In the genomic region with DNA sequence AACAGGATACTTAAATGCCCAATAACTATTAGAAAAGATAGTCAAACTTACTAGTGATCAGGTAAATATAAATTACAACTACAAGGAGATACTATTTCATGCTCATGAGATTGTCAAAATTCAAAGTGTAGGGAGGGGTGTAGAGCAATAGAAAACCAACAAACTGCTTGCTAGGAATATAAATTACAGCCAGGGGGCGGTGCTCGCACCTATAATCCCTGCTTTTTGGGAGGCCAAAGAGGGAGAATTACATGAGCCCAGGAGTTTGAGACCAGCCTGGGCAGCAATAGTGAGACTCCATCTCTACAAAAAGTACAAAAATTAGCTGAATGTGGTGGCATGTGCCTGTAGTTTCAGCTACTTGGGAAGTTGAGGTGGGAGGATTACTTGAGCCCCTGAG, we compare ENCODE assay signal across 10 cellular contexts.
DNase-seq lines count a peak whose midpoint lies in the region; ATAC-seq, FAIRE-seq and TF ChIP-seq lines count a peak whose summit lies in the region.
"Had no signal": no experiment of that assay in that cellular context is flagged by ENCODE, and none has a peak within 500 bp of the region (broad histone marks: within the 10 kb centered on the region; RNA-seq: fewer than 3 reads in every experiment).

No MANE protein-coding gene starts in this region.

- no peaks in the 10 kb centered on the region for H4K20me1 ChIP-seq in astrocyte (ENCODE audit: insufficient read depth, low read length)

- H2AFZ ChIP-seq in astrocyte (ENCODE audit: low read depth, low read length), result no peak overlapping the region

- H3K4me3 Mint-ChIP-seq in astrocyte (ENCODE audit: unreplicated experiment) (no peak overlapping the region), osteocyte (ENCODE audit: unreplicated experiment) (no peak overlapping the region)
- H3K4me3 Mint-ChIP-seq: dendritic cell treated with granulocyte-macrophage colony-stimulating factor and Interleukin-4, amounts not matched to agents 40 ng/mL and 50 ng/mL, for 4 days; IgD-negative memory B cell had no signal

- FAIRE-seq in astrocyte (lab: Jason Lieb, UNC), result no peak

- H3K79me2 ChIP-seq in astrocyte (ENCODE audit: insufficient read depth, low read length), result no peaks in the 10 kb centered on the region

- ATAC-seq in GM21717 (IDR thresholded peaks at IDR 0.05; ENCODE audit: unreplicated experiment), result no peak

- TF ChIP-seq POLR2A in stomach (IDR thresholded peaks at IDR 0.05) (no peak), vagina (IDR thresholded peaks at IDR 0.05) (no peak)

- H3K27me3 ChIP-seq in HL-60 (ENCODE audit: insufficient read depth, poor library complexity, severe bottlenecking), result no peaks in the 10 kb centered on the region
- no peaks in the 10 kb centered on the region for H3K27me3 ChIP-seq in astrocyte (ENCODE audit: insufficient read depth, low read length)
- no peaks in the 10 kb centered on the region for H3K27me3 ChIP-seq in stomach
- H3K27me3 ChIP-seq in vagina, result no peaks in the 10 kb centered on the region

- H3K4me3 ChIP-seq in HL-60 (replicated peaks; ENCODE audit: insufficient read depth, low read length), result no peak overlapping the region
- H3K4me3 ChIP-seq in astrocyte (ENCODE audit: insufficient read depth, low read depth, low read length), result no peak overlapping the region
- no peak overlapping the region for H3K4me3 ChIP-seq in stomach
- H3K4me3 ChIP-seq in vagina, result no peak overlapping the region

- H3K9ac ChIP-seq in astrocyte (ENCODE audit: low read length), result no peak overlapping the region

- peak; percentile 14 for TF ChIP-seq CTCF in HL-60 (IDR thresholded peaks at IDR 0.05; ENCODE audit: insufficient read depth, low read length)
- TF ChIP-seq CTCF in astrocyte (IDR thresholded peaks at IDR 0.05; ENCODE audit: insufficient read depth, low read depth, low read length), result peak; percentile 15
- TF ChIP-seq CTCF in osteocyte (IDR thresholded peaks at IDR 0.05), result peak; percentile 25
- TF ChIP-seq CTCF in stomach (IDR thresholded peaks at IDR 0.05), result no peak
- TF ChIP-seq CTCF in vagina (IDR thresholded peaks at IDR 0.05), result no peak

- no peak overlapping the region for H3K27ac ChIP-seq in HL-60 (replicated peaks)
- no peak overlapping the region for H3K27ac ChIP-seq in astrocyte (ENCODE audit: low read depth, low read length)
- H3K27ac ChIP-seq in stomach, result no peak overlapping the region
- H3K27ac ChIP-seq in vagina, result no peak overlapping the region

- TF ChIP-seq EP300 in stomach (IDR thresholded peaks at IDR 0.05), result no peak

- intact Hi-C loops in stomach (cut with DNase I; ENCODE audit: low total_unique reads) (no loop called here), vagina (cut with DNase I) (no loop called here)

- DNase-seq in NCI-H748 (lab: John Stamatoyannopoulos, UW; ENCODE audit: unreplicated experiment) (peak; percentile 2), NCI-H748 treated with DMSO at 0.1 percent for 48 hours (lab: John Stamatoyannopoulos, UW) (no peak), HL-60 (ENCODE audit: low read depth in 1 of 2, low spot score in 1 of 2) (peak in 1 of 2 experiments; percentile 10), astrocyte (ENCODE audit: low read depth) (no peak), osteocyte (ENCODE audit: extremely low spot score, unreplicated experiment) (no peak), stomach (no peak), vagina (ENCODE audit: extremely low spot score in 2 of 2) (no peak)

- H3K27me3 Mint-ChIP-seq in astrocyte (ENCODE audit: low read depth, unreplicated experiment), result no peaks in the 10 kb centered on the region
- H3K27me3 Mint-ChIP-seq in osteocyte (ENCODE audit: unreplicated experiment), result no peaks in the 10 kb centered on the region
- H3K27me3 Mint-ChIP-seq: dendritic cell treated with granulocyte-macrophage colony-stimulating factor and Interleukin-4, amounts not matched to agents 40 ng/mL and 50 ng/mL, for 4 days; IgD-negative memory B cell had no signal

- no peaks in the 10 kb centered on the region for H3K36me3 Mint-ChIP-seq in astrocyte (ENCODE audit: low read depth, unreplicated experiment)
- no peaks in the 10 kb centered on the region for H3K36me3 Mint-ChIP-seq in osteocyte (ENCODE audit: unreplicated experiment)

- H3K9me3 ChIP-seq in astrocyte (ENCODE audit: insufficient read depth, low read depth, low read length) (no peaks in the 10 kb centered on the region), stomach (no peaks in the 10 kb centered on the region), vagina (no peaks in the 10 kb centered on the region)

- no peak overlapping the region for H3K27ac Mint-ChIP-seq in astrocyte (ENCODE audit: unreplicated experiment)
- no peak overlapping the region for H3K27ac Mint-ChIP-seq in osteocyte (ENCODE audit: unreplicated experiment)
- H3K27ac Mint-ChIP-seq: dendritic cell treated with granulocyte-macrophage colony-stimulating factor and Interleukin-4, amounts not matched to agents 40 ng/mL and 50 ng/mL, for 4 days; IgD-negative memory B cell had no signal

- H3K9me3 Mint-ChIP-seq in astrocyte (ENCODE audit: unreplicated experiment), result no peaks in the 10 kb centered on the region
- no peaks in the 10 kb centered on the region for H3K9me3 Mint-ChIP-seq in osteocyte (ENCODE audit: unreplicated experiment)
- H3K9me3 Mint-ChIP-seq: IgD-negative memory B cell had no signal

- H3K4me1 ChIP-seq in astrocyte (ENCODE audit: insufficient read depth, low read length), result no peaks in the 10 kb centered on the region
- H3K4me1 ChIP-seq in stomach, result no peaks in the 10 kb centered on the region
- no peaks in the 10 kb centered on the region for H3K4me1 ChIP-seq in vagina

- WGBS in stomach, 5 donors, result 70 to 83% (median 77%) methylated on average over 2 of the region's 2 CpGs

- no peak overlapping the region for H3K4me2 ChIP-seq in astrocyte (ENCODE audit: low read length)

- H3K4me1 Mint-ChIP-seq in astrocyte (ENCODE audit: low read depth, unreplicated experiment) (no peaks in the 10 kb centered on the region), osteocyte (ENCODE audit: unreplicated experiment) (no peaks in the 10 kb centered on the region)
- H3K4me1 Mint-ChIP-seq: IgD-negative memory B cell had no signal

- no peaks in the 10 kb centered on the region for H3K36me3 ChIP-seq in astrocyte (ENCODE audit: insufficient read depth, low read length)
- H3K36me3 ChIP-seq in stomach, result no peaks in the 10 kb centered on the region
- no peaks in the 10 kb centered on the region for H3K36me3 ChIP-seq in vagina

Comparison
In these comparisons a context has a peak if more than half of its experiments do, and no peak if none do; other contexts are left out.
1. CTCF ChIP-seq: peak in HL-60 (single experiment), astrocyte (single experiment) and osteocyte (single experiment); none in stomach (0 of 7) and vagina (0 of 3).